Comparison of ENCODE assay signal across 24 cellular contexts in genomic region chr10:63664341-63664885, GRCh38.
A peak's percentile ranks its signal among the peaks of the same experiment; 100 is the strongest.
DNase-seq lines count a peak whose midpoint lies in the region; ATAC-seq, FAIRE-seq and TF ChIP-seq lines count a peak whose summit lies in the region.
"Had no signal": no experiment of that assay in that cellular context is flagged by ENCODE, and none has a peak within 500 bp of the region (broad histone marks: within the 10 kb centered on the region; RNA-seq: fewer than 3 reads in every experiment).

No MANE protein-coding gene starts in this region.

- no peak for ATAC-seq in HG02840 (IDR thresholded peaks at IDR 0.05; ENCODE audit: low FRiP score, unreplicated experiment)
- ATAC-seq: activated CD4-positive, alpha-beta T cell treated with anti-CD3 and anti-CD28 coated beads for 36 hours; heart right ventricle had no signal

- peak overlapping the region; percentile 54 for H3K4me3 ChIP-seq in LNCaP clone FGC (ENCODE audit: low read depth, low read length)
- H3K4me3 ChIP-seq in epithelial cell of proximal tubule (ENCODE audit: low read depth, low read length), result peak overlapping the region; percentile 20
- no peak overlapping the region for H3K4me3 ChIP-seq in GM23248
- H3K4me3 ChIP-seq: coronary artery, heart right ventricle, tibial nerve had no signal

- no peaks in the 10 kb centered on the region for H4K20me1 ChIP-seq in GM23248 (ENCODE audit: insufficient read depth)

- H3K27me3 ChIP-seq in GM23248 (replicated peaks; ENCODE audit: insufficient read depth), result no peaks in the 10 kb centered on the region
- H3K27me3 ChIP-seq: heart right ventricle, tibial nerve had no signal

- peaks cover 17% of the 10 kb centered on the region for H3K4me1 ChIP-seq in GM23248 (ENCODE audit: insufficient read depth)

- no peak overlapping the region for H2AFZ ChIP-seq in GM23248

- H3K9me2 ChIP-seq in GM23248 (ENCODE audit: insufficient read depth), result no peaks in the 10 kb centered on the region

- DNase-seq in LNCaP clone FGC (ENCODE audit: low read depth), result peak; percentile 66
- DNase-seq in NCI-H446 treated with DMSO at 0.1 percent for 48 hours (lab: John Stamatoyannopoulos, UW), result peak; percentile 29
- DNase-seq in epithelial cell of proximal tubule (ENCODE audit: low read depth), result no peak
- no peak for DNase-seq in GM23248
- DNase-seq in NCI-H187 treated with DMSO at 0.1 percent for 48 hours (lab: John Stamatoyannopoulos, UW), result no peak
- DNase-seq in NCI-H345 treated with DMSO at 0.1 percent for 48 hours (lab: John Stamatoyannopoulos, UW; ENCODE audit: unreplicated experiment), result no peak
- DNase-seq: activated CD4-positive, alpha-beta T cell treated with anti-CD3 and anti-CD28 coated beads for 36 hours; activated gamma-delta T cell treated with Interleukin-2 at 50 U/mL for 16 hours; C1 segment of cervical spinal cord; Calu3; effector memory CD4-positive, alpha-beta T cell; foreskin fibroblast; heart right ventricle; NCI-H526 treated with DMSO at 0.1 percent for 48 hours; RPMI8226; small intestine; stimulated activated CD4-positive, alpha-beta T cell treated with anti-CD3 and anti-CD28 coated beads, Interleukin-2, amount 100 ng/mL, for 24 hours had no signal

- H3K9me3 ChIP-seq in GM23248 (ENCODE audit: low read depth), result no peaks in the 10 kb centered on the region
- H3K9me3 ChIP-seq: heart right ventricle, tibial nerve had no signal

- FAIRE-seq in A204.1 (lab: Jason Lieb, UNC), result peak; percentile 82
- FAIRE-seq: astrocyte, TTC549 had no signal

- H3K36me3 ChIP-seq in GM23248 (ENCODE audit: low read depth), result no peaks in the 10 kb centered on the region
- H3K36me3 ChIP-seq: heart right ventricle, tibial nerve had no signal

- no peak overlapping the region for H3K27ac ChIP-seq in GM23248
- H3K27ac ChIP-seq: coronary artery, heart right ventricle, parathyroid adenoma, tibial nerve had no signal

- WGBS in GM23248 (ENCODE audit: low coverage in 1 of 2, low lambda C conversion rate in 2 of 2, missing lambda C conversion rate in 2 of 2), 2 experiments, result 91 to 96% methylated on average over 10 to 13 of the region's 13 CpGs

- no peaks in the 10 kb centered on the region for H3K79me2 ChIP-seq in GM23248 (ENCODE audit: insufficient read depth)
- H3K79me2 ChIP-seq: parathyroid adenoma had no signal

- no peak overlapping the region for H3K9ac ChIP-seq in GM23248
- H3K9ac ChIP-seq: parathyroid adenoma had no signal

- no peak overlapping the region for H3K4me2 ChIP-seq in GM23248 (ENCODE audit: unreplicated experiment)

- in situ Hi-C loops in GM23248 (cut with MboI), result no loop called here

- H3F3A ChIP-seq in GM23248 (ENCODE audit: insufficient read depth), result peaks cover 25% of the 10 kb centered on the region

- TF ChIP-seq CTCF in LNCaP clone FGC (IDR thresholded peaks at IDR 0.05; ENCODE audit: control insufficient read depth, extremely low read depth, insufficient read depth) (no peak), epithelial cell of proximal tubule (conservative IDR thresholded peaks at IDR 0.05; ENCODE audit: low read depth, low read length) (no peak)

Comparison
In these comparisons a context has a peak if more than half of its experiments do, and no peak if none do; other contexts are left out.
1. DNase-seq: peak in LNCaP clone FGC (single experiment) and NCI-H446 treated with DMSO at 0.1 percent for 48 hours (single experiment); none in epithelial cell of proximal tubule (single experiment), GM23248 (single experiment), NCI-H187 treated with DMSO at 0.1 percent for 48 hours (single experiment) and NCI-H345 treated with DMSO at 0.1 percent for 48 hours (single experiment).